26 cellular contexts compared by ENCODE assay signal in genomic region chr12:28369483-28369882, GRCh38.
"Had no signal": no experiment of that assay in that cellular context is flagged by ENCODE, and none has a peak within 500 bp of the region (broad histone marks: within the 10 kb centered on the region; RNA-seq: fewer than 3 reads in every experiment).

No MANE protein-coding gene starts in this region.

- H3K4me1 Mint-ChIP-seq: activated CD4-positive, alpha-beta T cell treated with anti-CD3 and anti-CD28 coated beads for 36 hours; activated naive CD8-positive, alpha-beta T cell treated with anti-CD3 and anti-CD28 coated beads, Interleukin-2, amount 10 ng/mL, durations not matched to agents 7 days and 5 days; activated T-helper 17 cell treated with anti-CD3 and anti-CD28 coated beads, Interleukin-2, amount 50 U/mL, for 72 hours; endodermal cell; mesothelial cell of epicardium; neural progenitor cell had no signal

- H3K4me3 ChIP-seq: coronary artery, esophagus squamous epithelium, gastrocnemius medialis, left ventricle myocardium inferior, neural progenitor cell, sigmoid colon, smooth muscle cell, upper lobe of left lung had no signal

- H3K27me3 Mint-ChIP-seq: activated CD4-positive, alpha-beta T cell treated with anti-CD3 and anti-CD28 coated beads for 36 hours; activated naive CD8-positive, alpha-beta T cell treated with anti-CD3 and anti-CD28 coated beads, Interleukin-2, amount 10 ng/mL, durations not matched to agents 7 days and 5 days; activated T-cell treated with anti-CD3 and anti-CD28 coated beads, Interleukin-2, amount 50 U/mL, for 24 hours; activated T-helper 17 cell treated with anti-CD3 and anti-CD28 coated beads, Interleukin-2, amount 50 U/mL, for 72 hours; naive thymus-derived CD8-positive, alpha-beta T cell; progenitor cell of endocrine pancreas had no signal

- H3K27ac Mint-ChIP-seq: activated CD4-positive, alpha-beta T cell treated with anti-CD3 and anti-CD28 coated beads for 36 hours; activated naive CD8-positive, alpha-beta T cell treated with anti-CD3 and anti-CD28 coated beads, Interleukin-2, amount 10 ng/mL, durations not matched to agents 7 days and 5 days; activated T-cell treated with anti-CD3 and anti-CD28 coated beads, Interleukin-2, amount 50 U/mL, for 24 hours; activated T-helper 17 cell treated with anti-CD3 and anti-CD28 coated beads, Interleukin-2, amount 50 U/mL, for 72 hours; endodermal cell; mesothelial cell of epicardium; naive thymus-derived CD8-positive, alpha-beta T cell; neural progenitor cell; progenitor cell of endocrine pancreas had no signal

- ATAC-seq: activated CD4-positive, alpha-beta T cell treated with anti-CD3 and anti-CD28 coated beads for 36 hours; activated T-helper 17 cell treated with anti-CD3 and anti-CD28 coated beads, Interleukin-2, amount 50 U/mL, for 72 hours; gastrocnemius medialis; naive thymus-derived CD8-positive, alpha-beta T cell; stimulated activated naive CD8-positive, alpha-beta T cell treated with anti-CD3 and anti-CD28 coated beads, Interleukin-15, Interleukin-2, amounts not matched to agents 100 U/mL and 50 U/mL, for 24 hours had no signal

- H3K4me3 Mint-ChIP-seq: activated CD4-positive, alpha-beta T cell treated with anti-CD3 and anti-CD28 coated beads for 36 hours; activated naive CD8-positive, alpha-beta T cell treated with anti-CD3 and anti-CD28 coated beads, Interleukin-2, amount 10 ng/mL, durations not matched to agents 7 days and 5 days; activated T-cell treated with anti-CD3 and anti-CD28 coated beads, Interleukin-2, amount 50 U/mL, for 24 hours; activated T-helper 17 cell treated with anti-CD3 and anti-CD28 coated beads, Interleukin-2, amount 50 U/mL, for 72 hours; endodermal cell; mesothelial cell of epicardium; naive thymus-derived CD8-positive, alpha-beta T cell; neural progenitor cell had no signal

- H3K27ac ChIP-seq: coronary artery, esophagus squamous epithelium, gastrocnemius medialis, left ventricle myocardium inferior, neural progenitor cell, sigmoid colon, upper lobe of left lung had no signal

- DNase-seq: activated CD4-positive, alpha-beta T cell treated with anti-CD3 and anti-CD28 coated beads for 36 hours; activated CD4-positive, alpha-beta T cell treated with anti-CD3 and anti-CD28 coated beads, Interleukin-2, amount 50 U/mL, for 4 hours; activated CD8-positive, alpha-beta memory T cell treated with anti-CD3 and anti-CD28 coated beads for 24 hours; activated CD8-positive, alpha-beta memory T cell treated with anti-CD3 and anti-CD28 coated beads, Interleukin-2, amount 50 U/mL, for 4 hours; activated naive CD8-positive, alpha-beta T cell treated with anti-CD3 and anti-CD28 coated beads, Interleukin-2, amount 10 ng/mL, durations not matched to agents 7 days and 5 days; activated T-cell treated with anti-CD3 and anti-CD28 coated beads, Interleukin-2, amount 50 U/mL, for 24 hours; amygdala; cerebellar nuclear complex; endodermal cell; esophagus squamous epithelium; gastrocnemius medialis; hippocampal formation; left ventricle myocardium inferior; naive thymus-derived CD8-positive, alpha-beta T cell; retina; sigmoid colon; stimulated activated CD4-positive, alpha-beta T cell treated with anti-CD3 and anti-CD28 coated beads, Interleukin-4, amount 100 ng/mL, for 1 hour; stimulated activated naive CD8-positive, alpha-beta T cell treated with anti-CD3 and anti-CD28 coated beads, Interleukin-15, Interleukin-2, amounts not matched to agents 100 U/mL and 50 U/mL, for 24 hours; T-helper 9 cell; upper lobe of left lung had no signal
